In the genomic region with DNA sequence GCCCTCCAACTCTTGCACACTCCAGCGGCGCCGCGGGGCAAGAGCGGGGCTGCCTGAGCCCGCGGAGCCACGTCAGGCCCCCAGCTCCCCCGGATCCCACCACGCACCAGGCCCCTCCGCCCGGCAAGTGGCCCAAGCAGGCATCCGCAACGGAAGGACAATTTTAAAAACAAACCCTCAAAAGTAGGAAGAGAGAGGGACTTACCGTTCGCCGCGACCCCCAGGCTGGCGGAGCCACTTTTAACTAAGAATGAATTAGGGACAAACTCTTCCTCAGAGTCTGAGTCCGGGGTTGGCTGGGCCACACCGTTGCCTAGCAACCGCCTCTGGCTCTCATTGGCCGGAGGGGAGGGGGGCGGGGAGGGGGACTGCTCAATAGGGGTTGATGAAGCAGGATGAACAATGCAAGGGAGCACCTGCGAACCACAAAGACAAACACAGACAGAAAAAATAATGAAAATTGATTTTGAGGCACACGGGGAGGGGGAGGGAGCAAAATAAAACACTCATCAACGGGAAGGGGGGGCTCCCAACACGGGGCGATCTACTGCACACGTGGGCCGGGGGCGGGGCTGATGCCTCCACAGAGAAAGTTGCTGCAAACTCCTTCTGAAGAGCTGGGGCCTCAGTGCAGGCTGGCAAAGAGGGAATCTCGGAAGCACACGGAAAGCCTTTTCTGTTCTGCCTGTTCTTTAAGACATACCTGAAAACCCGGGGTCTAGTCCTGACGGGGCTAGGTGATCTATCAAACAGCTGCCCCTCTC, we compare ENCODE assay signal across 8 cellular contexts.
DNase-seq lines count a peak whose midpoint lies in the region; ATAC-seq, FAIRE-seq and TF ChIP-seq lines count a peak whose summit lies in the region.

No MANE protein-coding gene starts in this region.

- DNase-seq in GM03348 (ENCODE audit: low spot score) (peak; percentile 67), NCI-H2227 treated with DMSO at 0.1 percent for 48 hours (lab: John Stamatoyannopoulos, UW) (peak; percentile 42), epithelial cell of proximal tubule (ENCODE audit: low read depth) (no peak), pancreas (peak in 2 of 6 donors; percentile 19 to 27), T-helper 9 cell (no peak), erythroblast (lab: John Stamatoyannopoulos, UW) (no peak)
- no peak for DNase-seq in activated effector memory CD4-positive, alpha-beta T cell treated with Interleukin-2 at 50 U/mL for 16 hours

- no peak for FAIRE-seq in pancreas (lab: Jason Lieb, UNC)

- peak overlapping the region; percentile 31 for H3K4me3 ChIP-seq in epithelial cell of proximal tubule (ENCODE audit: low read depth, low read length)
- H3K4me3 ChIP-seq in pancreas: peak overlapping the region in 1 of 4 donors; percentile 3

- no peaks in the 10 kb centered on the region for H3K4me1 ChIP-seq in pancreas

- H3K27ac ChIP-seq in pancreas: no peak overlapping the region

- H3K27me3 ChIP-seq in pancreas: no peaks in the 10 kb centered on the region

- intact Hi-C loops in pancreas (cut with DNase I): no loop called here

- TF ChIP-seq POLR2A in erythroblast (IDR thresholded peaks at IDR 0.05; ENCODE audit: low read length): no peak

- no peaks in the 10 kb centered on the region for H3K36me3 ChIP-seq in pancreas

- TF ChIP-seq CTCF in epithelial cell of proximal tubule (conservative IDR thresholded peaks at IDR 0.05; ENCODE audit: low read depth, low read length): no peak
- TF ChIP-seq CTCF in pancreas (IDR thresholded peaks at IDR 0.05): no peak

- peak in 3 of 4 donors; percentile 65 to 83 (median 73) for ATAC-seq in pancreas
- no peak for ATAC-seq in GM18502 (IDR thresholded peaks at IDR 0.05; ENCODE audit: poor library complexity, unreplicated experiment)

- 10 to 15% methylated on average over 36 of the region's 36 CpGs for WGBS in pancreas, 2 donors

- H3K9me3 ChIP-seq in pancreas: no peaks in the 10 kb centered on the region

Comparison
In these comparisons a context has a peak if more than half of its experiments do, and no peak if none do; other contexts are left out.
1. DNase-seq: peak in GM03348 (single experiment) and NCI-H2227 treated with DMSO at 0.1 percent for 48 hours (single experiment); none in epithelial cell of proximal tubule (single experiment), T-helper 9 cell (single experiment), activated effector memory CD4-positive, alpha-beta T cell treated with Interleukin-2 at 50 U/mL for 16 hours (single experiment) and erythroblast (0 of 2).